In the genomic region with DNA sequence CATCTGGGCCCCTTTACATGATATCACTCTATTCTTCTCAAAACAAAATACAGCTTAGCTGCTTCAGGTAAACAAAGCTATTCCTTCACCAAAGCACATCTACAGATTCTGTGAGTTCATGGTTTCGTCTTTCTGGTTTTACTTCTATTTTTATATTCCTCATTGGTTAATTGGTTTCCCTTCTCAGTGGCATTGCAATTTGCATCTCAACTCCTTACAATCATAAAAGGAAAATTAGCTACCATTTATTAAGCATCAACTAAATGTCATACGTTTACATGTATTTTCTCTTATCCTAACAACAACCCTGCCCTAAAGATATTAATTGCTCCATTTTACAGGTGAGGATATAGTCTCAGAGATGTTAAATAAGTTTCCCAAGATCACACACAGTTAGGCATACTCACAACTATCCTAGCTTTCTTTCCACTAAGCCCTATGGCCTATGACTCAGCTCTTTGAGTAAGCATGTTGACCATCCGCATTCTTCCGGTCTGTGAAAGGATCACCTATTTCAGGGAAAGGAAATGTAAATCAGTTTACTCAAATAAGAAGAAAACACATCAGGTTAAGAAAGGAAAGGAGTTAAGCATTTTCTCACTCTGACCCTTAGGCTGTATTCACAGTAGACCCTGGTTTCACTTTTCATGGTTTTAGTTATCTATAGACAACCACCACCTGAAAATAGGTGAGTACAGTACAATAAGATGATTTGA, we compare ENCODE assay signal across 1 cellular context.
TF ChIP-seq lines count a peak whose summit lies in the region.

No MANE protein-coding gene starts in this region.

TF ChIP-seq in HepG2, 621 proteins besides CTCF, POLR2A, EP300 and RAD21 (continued from another document and continues in another):
- TF ChIP-seq, protein P1, sequence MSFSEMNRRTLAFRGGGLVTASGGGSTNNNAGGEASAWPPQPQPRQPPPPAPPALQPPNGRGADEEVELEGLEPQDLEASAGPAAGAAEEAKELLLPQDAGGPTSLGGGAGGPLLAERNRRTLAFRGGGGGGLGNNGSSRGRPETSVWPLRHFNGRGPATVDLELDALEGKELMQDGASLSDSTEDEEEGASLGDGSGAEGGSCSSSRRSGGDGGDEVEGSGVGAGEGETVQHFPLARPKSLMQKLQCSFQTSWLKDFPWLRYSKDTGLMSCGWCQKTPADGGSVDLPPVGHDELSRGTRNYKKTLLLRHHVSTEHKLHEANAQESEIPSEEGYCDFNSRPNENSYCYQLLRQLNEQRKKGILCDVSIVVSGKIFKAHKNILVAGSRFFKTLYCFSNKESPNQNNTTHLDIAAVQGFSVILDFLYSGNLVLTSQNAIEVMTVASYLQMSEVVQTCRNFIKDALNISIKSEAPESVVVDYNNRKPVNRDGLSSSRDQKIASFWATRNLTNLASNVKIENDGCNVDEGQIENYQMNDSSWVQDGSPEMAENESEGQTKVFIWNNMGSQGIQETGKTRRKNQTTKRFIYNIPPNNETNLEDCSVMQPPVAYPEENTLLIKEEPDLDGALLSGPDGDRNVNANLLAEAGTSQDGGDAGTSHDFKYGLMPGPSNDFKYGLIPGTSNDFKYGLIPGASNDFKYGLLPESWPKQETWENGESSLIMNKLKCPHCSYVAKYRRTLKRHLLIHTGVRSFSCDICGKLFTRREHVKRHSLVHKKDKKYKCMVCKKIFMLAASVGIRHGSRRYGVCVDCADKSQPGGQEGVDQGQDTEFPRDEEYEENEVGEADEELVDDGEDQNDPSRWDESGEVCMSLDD (CRISPR knock-in tag; IDR thresholded peaks at IDR 0.05; ENCODE audit: borderline replicate concordance) = no peak
- TF ChIP-seq, protein P2, sequence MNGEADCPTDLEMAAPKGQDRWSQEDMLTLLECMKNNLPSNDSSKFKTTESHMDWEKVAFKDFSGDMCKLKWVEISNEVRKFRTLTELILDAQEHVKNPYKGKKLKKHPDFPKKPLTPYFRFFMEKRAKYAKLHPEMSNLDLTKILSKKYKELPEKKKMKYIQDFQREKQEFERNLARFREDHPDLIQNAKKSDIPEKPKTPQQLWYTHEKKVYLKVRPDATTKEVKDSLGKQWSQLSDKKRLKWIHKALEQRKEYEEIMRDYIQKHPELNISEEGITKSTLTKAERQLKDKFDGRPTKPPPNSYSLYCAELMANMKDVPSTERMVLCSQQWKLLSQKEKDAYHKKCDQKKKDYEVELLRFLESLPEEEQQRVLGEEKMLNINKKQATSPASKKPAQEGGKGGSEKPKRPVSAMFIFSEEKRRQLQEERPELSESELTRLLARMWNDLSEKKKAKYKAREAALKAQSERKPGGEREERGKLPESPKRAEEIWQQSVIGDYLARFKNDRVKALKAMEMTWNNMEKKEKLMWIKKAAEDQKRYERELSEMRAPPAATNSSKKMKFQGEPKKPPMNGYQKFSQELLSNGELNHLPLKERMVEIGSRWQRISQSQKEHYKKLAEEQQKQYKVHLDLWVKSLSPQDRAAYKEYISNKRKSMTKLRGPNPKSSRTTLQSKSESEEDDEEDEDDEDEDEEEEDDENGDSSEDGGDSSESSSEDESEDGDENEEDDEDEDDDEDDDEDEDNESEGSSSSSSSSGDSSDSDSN (CRISPR knock-in tag; IDR thresholded peaks at IDR 0.05) = no peak
- TF ChIP-seq, protein P3, sequence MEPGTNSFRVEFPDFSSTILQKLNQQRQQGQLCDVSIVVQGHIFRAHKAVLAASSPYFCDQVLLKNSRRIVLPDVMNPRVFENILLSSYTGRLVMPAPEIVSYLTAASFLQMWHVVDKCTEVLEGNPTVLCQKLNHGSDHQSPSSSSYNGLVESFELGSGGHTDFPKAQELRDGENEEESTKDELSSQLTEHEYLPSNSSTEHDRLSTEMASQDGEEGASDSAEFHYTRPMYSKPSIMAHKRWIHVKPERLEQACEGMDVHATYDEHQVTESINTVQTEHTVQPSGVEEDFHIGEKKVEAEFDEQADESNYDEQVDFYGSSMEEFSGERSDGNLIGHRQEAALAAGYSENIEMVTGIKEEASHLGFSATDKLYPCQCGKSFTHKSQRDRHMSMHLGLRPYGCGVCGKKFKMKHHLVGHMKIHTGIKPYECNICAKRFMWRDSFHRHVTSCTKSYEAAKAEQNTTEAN (CRISPR knock-in tag; conservative IDR thresholded peaks at IDR 0.05) = no peak
- TF ChIP-seq CBX1 (IDR thresholded peaks at IDR 0.05; ENCODE audit: low read depth) (no peak), ZFP62 (CRISPR knock-in tag; IDR thresholded peaks at IDR 0.05) (no peak), ZFP37 (CRISPR knock-in tag; IDR thresholded peaks at IDR 0.05; ENCODE audit: borderline replicate concordance) (no peak), ZSCAN29 (CRISPR knock-in tag; conservative IDR thresholded peaks at IDR 0.05) (no peak), GZF1 (CRISPR knock-in tag; IDR thresholded peaks at IDR 0.05) (no peak), ZNF768 (CRISPR knock-in tag; IDR thresholded peaks at IDR 0.05) (no peak), SOX5 (CRISPR knock-in tag; IDR thresholded peaks at IDR 0.05; ENCODE audit: borderline replicate concordance) (peak; percentile 52; the same call in 1 of the 2 replicates), SMYD3 (CRISPR knock-in tag; IDR thresholded peaks at IDR 0.05) (no peak), PLRG1 (conservative IDR thresholded peaks at IDR 0.05) (no peak), KAT8 (CRISPR knock-in tag; IDR thresholded peaks at IDR 0.05) (peak; percentile 50; the same call in 1 of the 2 replicates), ZNF562 (CRISPR knock-in tag; IDR thresholded peaks at IDR 0.05; ENCODE audit: borderline replicate concordance) (no peak), HNRNPH1 (optimal IDR thresholded peaks at IDR 0.05; ENCODE audit: low read depth, low read length) (no peak), ZBTB3 (CRISPR knock-in tag; IDR thresholded peaks at IDR 0.05; ENCODE audit: borderline replicate concordance, low read depth) (no peak), ARNTL (CRISPR knock-in tag; IDR thresholded peaks at IDR 0.05) (no peak)
- TF ChIP-seq, protein P4, sequence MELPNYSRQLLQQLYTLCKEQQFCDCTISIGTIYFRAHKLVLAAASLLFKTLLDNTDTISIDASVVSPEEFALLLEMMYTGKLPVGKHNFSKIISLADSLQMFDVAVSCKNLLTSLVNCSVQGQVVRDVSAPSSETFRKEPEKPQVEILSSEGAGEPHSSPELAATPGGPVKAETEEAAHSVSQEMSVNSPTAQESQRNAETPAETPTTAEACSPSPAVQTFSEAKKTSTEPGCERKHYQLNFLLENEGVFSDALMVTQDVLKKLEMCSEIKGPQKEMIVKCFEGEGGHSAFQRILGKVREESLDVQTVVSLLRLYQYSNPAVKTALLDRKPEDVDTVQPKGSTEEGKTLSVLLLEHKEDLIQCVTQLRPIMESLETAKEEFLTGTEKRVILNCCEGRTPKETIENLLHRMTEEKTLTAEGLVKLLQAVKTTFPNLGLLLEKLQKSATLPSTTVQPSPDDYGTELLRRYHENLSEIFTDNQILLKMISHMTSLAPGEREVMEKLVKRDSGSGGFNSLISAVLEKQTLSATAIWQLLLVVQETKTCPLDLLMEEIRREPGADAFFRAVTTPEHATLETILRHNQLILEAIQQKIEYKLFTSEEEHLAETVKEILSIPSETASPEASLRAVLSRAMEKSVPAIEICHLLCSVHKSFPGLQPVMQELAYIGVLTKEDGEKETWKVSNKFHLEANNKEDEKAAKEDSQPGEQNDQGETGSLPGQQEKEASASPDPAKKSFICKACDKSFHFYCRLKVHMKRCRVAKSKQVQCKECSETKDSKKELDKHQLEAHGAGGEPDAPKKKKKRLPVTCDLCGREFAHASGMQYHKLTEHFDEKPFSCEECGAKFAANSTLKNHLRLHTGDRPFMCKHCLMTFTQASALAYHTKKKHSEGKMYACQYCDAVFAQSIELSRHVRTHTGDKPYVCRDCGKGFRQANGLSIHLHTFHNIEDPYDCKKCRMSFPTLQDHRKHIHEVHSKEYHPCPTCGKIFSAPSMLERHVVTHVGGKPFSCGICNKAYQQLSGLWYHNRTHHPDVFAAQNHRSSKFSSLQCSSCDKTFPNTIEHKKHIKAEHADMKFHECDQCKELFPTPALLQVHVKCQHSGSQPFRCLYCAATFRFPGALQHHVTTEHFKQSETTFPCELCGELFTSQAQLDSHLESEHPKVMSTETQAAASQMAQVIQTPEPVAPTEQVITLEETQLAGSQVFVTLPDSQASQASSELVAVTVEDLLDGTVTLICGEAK (IDR thresholded peaks at IDR 0.05) = no peak
- TF ChIP-seq, protein P4 (CRISPR knock-in tag; IDR thresholded peaks at IDR 0.05) = no peak
- TF ChIP-seq, protein P5, sequence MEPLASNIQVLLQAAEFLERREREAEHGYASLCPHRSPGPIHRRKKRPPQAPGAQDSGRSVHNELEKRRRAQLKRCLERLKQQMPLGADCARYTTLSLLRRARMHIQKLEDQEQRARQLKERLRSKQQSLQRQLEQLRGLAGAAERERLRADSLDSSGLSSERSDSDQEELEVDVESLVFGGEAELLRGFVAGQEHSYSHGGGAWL (CRISPR knock-in tag; IDR thresholded peaks at IDR 0.05) = no peak
- TF ChIP-seq, protein P6, sequence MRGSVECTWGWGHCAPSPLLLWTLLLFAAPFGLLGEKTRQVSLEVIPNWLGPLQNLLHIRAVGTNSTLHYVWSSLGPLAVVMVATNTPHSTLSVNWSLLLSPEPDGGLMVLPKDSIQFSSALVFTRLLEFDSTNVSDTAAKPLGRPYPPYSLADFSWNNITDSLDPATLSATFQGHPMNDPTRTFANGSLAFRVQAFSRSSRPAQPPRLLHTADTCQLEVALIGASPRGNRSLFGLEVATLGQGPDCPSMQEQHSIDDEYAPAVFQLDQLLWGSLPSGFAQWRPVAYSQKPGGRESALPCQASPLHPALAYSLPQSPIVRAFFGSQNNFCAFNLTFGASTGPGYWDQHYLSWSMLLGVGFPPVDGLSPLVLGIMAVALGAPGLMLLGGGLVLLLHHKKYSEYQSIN (CRISPR knock-in tag; IDR thresholded peaks at IDR 0.05; ENCODE audit: borderline replicate concordance) = no peak
- TF ChIP-seq, protein P7, sequence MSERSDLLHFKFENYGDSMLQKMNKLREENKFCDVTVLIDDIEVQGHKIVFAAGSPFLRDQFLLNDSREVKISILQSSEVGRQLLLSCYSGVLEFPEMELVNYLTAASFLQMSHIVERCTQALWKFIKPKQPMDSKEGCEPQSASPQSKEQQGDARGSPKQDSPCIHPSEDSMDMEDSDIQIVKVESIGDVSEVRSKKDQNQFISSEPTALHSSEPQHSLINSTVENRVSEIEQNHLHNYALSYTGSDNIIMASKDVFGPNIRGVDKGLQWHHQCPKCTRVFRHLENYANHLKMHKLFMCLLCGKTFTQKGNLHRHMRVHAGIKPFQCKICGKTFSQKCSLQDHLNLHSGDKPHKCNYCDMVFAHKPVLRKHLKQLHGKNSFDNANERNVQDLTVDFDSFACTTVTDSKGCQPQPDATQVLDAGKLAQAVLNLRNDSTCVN (CRISPR knock-in tag; IDR thresholded peaks at IDR 0.05; ENCODE audit: borderline replicate concordance) = no peak
- TF ChIP-seq, protein P8, sequence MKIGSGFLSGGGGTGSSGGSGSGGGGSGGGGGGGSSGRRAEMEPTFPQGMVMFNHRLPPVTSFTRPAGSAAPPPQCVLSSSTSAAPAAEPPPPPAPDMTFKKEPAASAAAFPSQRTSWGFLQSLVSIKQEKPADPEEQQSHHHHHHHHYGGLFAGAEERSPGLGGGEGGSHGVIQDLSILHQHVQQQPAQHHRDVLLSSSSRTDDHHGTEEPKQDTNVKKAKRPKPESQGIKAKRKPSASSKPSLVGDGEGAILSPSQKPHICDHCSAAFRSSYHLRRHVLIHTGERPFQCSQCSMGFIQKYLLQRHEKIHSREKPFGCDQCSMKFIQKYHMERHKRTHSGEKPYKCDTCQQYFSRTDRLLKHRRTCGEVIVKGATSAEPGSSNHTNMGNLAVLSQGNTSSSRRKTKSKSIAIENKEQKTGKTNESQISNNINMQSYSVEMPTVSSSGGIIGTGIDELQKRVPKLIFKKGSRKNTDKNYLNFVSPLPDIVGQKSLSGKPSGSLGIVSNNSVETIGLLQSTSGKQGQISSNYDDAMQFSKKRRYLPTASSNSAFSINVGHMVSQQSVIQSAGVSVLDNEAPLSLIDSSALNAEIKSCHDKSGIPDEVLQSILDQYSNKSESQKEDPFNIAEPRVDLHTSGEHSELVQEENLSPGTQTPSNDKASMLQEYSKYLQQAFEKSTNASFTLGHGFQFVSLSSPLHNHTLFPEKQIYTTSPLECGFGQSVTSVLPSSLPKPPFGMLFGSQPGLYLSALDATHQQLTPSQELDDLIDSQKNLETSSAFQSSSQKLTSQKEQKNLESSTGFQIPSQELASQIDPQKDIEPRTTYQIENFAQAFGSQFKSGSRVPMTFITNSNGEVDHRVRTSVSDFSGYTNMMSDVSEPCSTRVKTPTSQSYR (CRISPR knock-in tag; IDR thresholded peaks at IDR 0.05; ENCODE audit: borderline replicate concordance) = no peak
- TF ChIP-seq, protein P9, sequence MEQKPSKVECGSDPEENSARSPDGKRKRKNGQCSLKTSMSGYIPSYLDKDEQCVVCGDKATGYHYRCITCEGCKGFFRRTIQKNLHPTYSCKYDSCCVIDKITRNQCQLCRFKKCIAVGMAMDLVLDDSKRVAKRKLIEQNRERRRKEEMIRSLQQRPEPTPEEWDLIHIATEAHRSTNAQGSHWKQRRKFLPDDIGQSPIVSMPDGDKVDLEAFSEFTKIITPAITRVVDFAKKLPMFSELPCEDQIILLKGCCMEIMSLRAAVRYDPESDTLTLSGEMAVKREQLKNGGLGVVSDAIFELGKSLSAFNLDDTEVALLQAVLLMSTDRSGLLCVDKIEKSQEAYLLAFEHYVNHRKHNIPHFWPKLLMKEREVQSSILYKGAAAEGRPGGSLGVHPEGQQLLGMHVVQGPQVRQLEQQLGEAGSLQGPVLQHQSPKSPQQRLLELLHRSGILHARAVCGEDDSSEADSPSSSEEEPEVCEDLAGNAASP (CRISPR knock-in tag; IDR thresholded peaks at IDR 0.05; ENCODE audit: borderline replicate concordance) = 0 out of 2 replicates have a peak, but pooled peaks have one; percentile 25
- TF ChIP-seq, protein P10, sequence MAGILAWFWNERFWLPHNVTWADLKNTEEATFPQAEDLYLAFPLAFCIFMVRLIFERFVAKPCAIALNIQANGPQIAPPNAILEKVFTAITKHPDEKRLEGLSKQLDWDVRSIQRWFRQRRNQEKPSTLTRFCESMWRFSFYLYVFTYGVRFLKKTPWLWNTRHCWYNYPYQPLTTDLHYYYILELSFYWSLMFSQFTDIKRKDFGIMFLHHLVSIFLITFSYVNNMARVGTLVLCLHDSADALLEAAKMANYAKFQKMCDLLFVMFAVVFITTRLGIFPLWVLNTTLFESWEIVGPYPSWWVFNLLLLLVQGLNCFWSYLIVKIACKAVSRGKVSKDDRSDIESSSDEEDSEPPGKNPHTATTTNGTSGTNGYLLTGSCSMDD (CRISPR knock-in tag; IDR thresholded peaks at IDR 0.05) = no peak
